2 cellular contexts compared by ENCODE assay signal in the genomic region with DNA sequence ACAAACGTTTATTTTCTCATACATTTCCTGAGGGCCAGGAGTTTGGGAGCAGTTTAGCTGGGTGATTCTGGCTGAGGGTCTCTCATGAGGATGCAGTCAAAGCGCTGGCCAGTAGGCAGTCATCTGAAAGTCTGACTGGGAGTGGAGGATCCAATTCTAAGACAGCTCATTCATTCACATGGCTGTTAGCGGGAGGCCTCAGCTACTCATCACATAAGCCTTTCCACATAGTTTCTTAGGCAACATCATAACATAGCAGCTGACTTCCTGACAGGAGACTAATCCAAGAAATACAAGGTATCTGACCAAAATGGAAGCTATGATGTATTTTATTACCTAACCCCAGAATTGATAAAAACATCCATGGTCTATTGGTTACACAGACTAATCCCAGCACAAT.
TF ChIP-seq lines count a peak whose summit lies in the region.

No MANE protein-coding gene starts in this region.

TF ChIP-seq in SK-N-SH, 30 proteins besides CTCF, POLR2A, EP300 and RAD21 (continued from another document):
- TF ChIP-seq PBX3 (IDR thresholded peaks at IDR 0.05) (no peak), ZBTB33 (IDR thresholded peaks at IDR 0.05; ENCODE audit: borderline replicate concordance, low read depth) (no peak), TAF1 (IDR thresholded peaks at IDR 0.05; ENCODE audit: borderline replicate concordance, low read depth, low read length) (no peak), MAX (IDR thresholded peaks at IDR 0.05; ENCODE audit: low read depth) (no peak), RXRA (IDR thresholded peaks at IDR 0.05; ENCODE audit: borderline replicate concordance, low read depth) (no peak), USF1 (IDR thresholded peaks at IDR 0.05; ENCODE audit: borderline replicate concordance, low read depth) (no peak), RCOR1 (IDR thresholded peaks at IDR 0.05; ENCODE audit: low read length) (no peak), MEF2A (IDR thresholded peaks at IDR 0.05; ENCODE audit: borderline replicate concordance, low read depth) (no peak), GABPA (IDR thresholded peaks at IDR 0.05; ENCODE audit: low read depth) (no peak), SMC3 (IDR thresholded peaks at IDR 0.05; ENCODE audit: low read depth, low read length) (no peak)

TF ChIP-seq in SK-N-SH treated with all-trans-retinoic acid at 6 μM for 48 hours, 23 proteins besides CTCF, POLR2A, EP300 and RAD21 (continued from another document):
- TF ChIP-seq TSHZ2 (CRISPR knock-in tag; IDR thresholded peaks at IDR 0.05): no peak
- TF ChIP-seq ZFP30 (CRISPR knock-in tag; IDR thresholded peaks at IDR 0.05): no peak
- TF ChIP-seq TCF4 (CRISPR knock-in tag; IDR thresholded peaks at IDR 0.05; ENCODE audit: borderline replicate concordance): no peak
- TF ChIP-seq ISL1 (CRISPR knock-in tag; IDR thresholded peaks at IDR 0.05): no peak
- no peak for TF ChIP-seq ARNTL (CRISPR knock-in tag; IDR thresholded peaks at IDR 0.05; ENCODE audit: borderline replicate concordance, low read depth)
- TF ChIP-seq PATZ1 (CRISPR knock-in tag; IDR thresholded peaks at IDR 0.05; ENCODE audit: borderline replicate concordance): no peak
- no peak for TF ChIP-seq ZNF8 (CRISPR knock-in tag; IDR thresholded peaks at IDR 0.05)
- TF ChIP-seq OSR1 (CRISPR knock-in tag; IDR thresholded peaks at IDR 0.05): no peak
- no peak for TF ChIP-seq GLIS3 (CRISPR knock-in tag; IDR thresholded peaks at IDR 0.05)
- no peak for TF ChIP-seq PPARA (CRISPR knock-in tag; IDR thresholded peaks at IDR 0.05; ENCODE audit: borderline replicate concordance)
- no peak for TF ChIP-seq ZC3H10 (CRISPR knock-in tag; IDR thresholded peaks at IDR 0.05)
- TF ChIP-seq CREB5 (CRISPR knock-in tag; IDR thresholded peaks at IDR 0.05; ENCODE audit: low read depth): no peak
